Comparison of ENCODE assay signal across 8 cellular contexts in genomic region chr1:149843302-149844041, GRCh38. TPM values are rescaled to one million over a fixed set of nuclear protein-coding genes. Genes with fewer than 3 reads are reported as not detected.
DNase-seq lines count a peak whose midpoint lies in the region; ATAC-seq and TF ChIP-seq lines count a peak whose summit lies in the region.

No MANE protein-coding gene starts in this region.

- H3K79me1 ChIP-seq in neuronal stem cell (ENCODE audit: low read depth, low read length) = peaks cover 6% of the 10 kb centered on the region

- DNase-seq in GM12864 (ENCODE audit: low read depth) (no peak), epithelial cell of prostate (ENCODE audit: low read depth, low spot score) (no peak), neuronal stem cell (ENCODE audit: low spot score) (no peak), NCI-H774 (lab: John Stamatoyannopoulos, UW) (no peak), D341Med (ENCODE audit: low spot score) (no peak)

- peak overlapping the region; percentile 70 for H3K9ac ChIP-seq in neuronal stem cell (ENCODE audit: low read depth, low read length, poor library complexity)

- H3K36me3 ChIP-seq in neuronal stem cell (replicated peaks in 1 of 2; ENCODE audit: control insufficient read depth in 2 of 2, insufficient read depth in 2 of 2, low read length in 2 of 2) = peaks cover 0 to 24% of the 10 kb centered on the region in 2 donors

- H3K9me3 ChIP-seq in neuronal stem cell (replicated peaks in 1 of 2; ENCODE audit: control insufficient read depth in 2 of 2, insufficient read depth in 1 of 2, low read depth in 1 of 2, low read length in 2 of 2) = no peaks in the 10 kb centered on the region

- no peak overlapping the region for H4K8ac ChIP-seq in neuronal stem cell (ENCODE audit: low read depth, low read length)

- H3K27ac ChIP-seq in epithelial cell of prostate = peak overlapping the region; percentile 68
- peak overlapping the region; percentile 9 for H3K27ac ChIP-seq in neuronal stem cell (replicated peaks; ENCODE audit: low read length)

- H3K23ac ChIP-seq in neuronal stem cell (ENCODE audit: low read depth, low read length, poor library complexity) = no peak overlapping the region

- no peak overlapping the region for H3K18ac ChIP-seq in neuronal stem cell (ENCODE audit: low read length)

- H2BK12ac ChIP-seq in neuronal stem cell (ENCODE audit: low read length) = no peak overlapping the region

- H3K4ac ChIP-seq in neuronal stem cell (ENCODE audit: low read length) = no peak overlapping the region

- H3K14ac ChIP-seq in neuronal stem cell (ENCODE audit: low read length) = no peak overlapping the region

- no peak overlapping the region for H2BK15ac ChIP-seq in neuronal stem cell (ENCODE audit: low read length)

- no peaks in the 10 kb centered on the region for H3K27me3 ChIP-seq in neuronal stem cell (ENCODE audit: control insufficient read depth in 3 of 3, insufficient read depth in 3 of 3, low read depth in 1 of 3, low read length in 3 of 3)

- no peak overlapping the region for H2AK5ac ChIP-seq in neuronal stem cell (ENCODE audit: low read depth, low read length)

- H2BK5ac ChIP-seq in neuronal stem cell (ENCODE audit: low read length) = no peak overlapping the region

- WGBS in neuronal stem cell (ENCODE audit: extremely low coverage in 2 of 2, insufficient read length in 2 of 2, insufficient replicate concordance in 1 of 2), 2 donors = no CpG with 5 or more reads among the region's 29 CpGs

- peak overlapping the region; percentile 77 for H3K4me2 ChIP-seq in neuronal stem cell (ENCODE audit: insufficient read depth, low read length, poor library complexity, severe bottlenecking)

- H3K4me3 ChIP-seq in GM12864 (ENCODE audit: low read depth, low read length) (peak overlapping the region; percentile 94), neuronal stem cell (ENCODE audit: low read length in 2 of 2) (peak overlapping the region; percentile 66 to 76)

- H2BK120ac ChIP-seq in neuronal stem cell (ENCODE audit: low read depth, low read length) = no peak overlapping the region

- H3K4me1 ChIP-seq in neuronal stem cell (ENCODE audit: control insufficient read depth in 2 of 2, insufficient read depth in 1 of 2, low read depth in 1 of 2, low read length in 2 of 2) = peaks cover 3 to 15% of the 10 kb centered on the region in 2 donors

- no peak overlapping the region for H2AFZ ChIP-seq in neuronal stem cell (ENCODE audit: low read length)

- no peak overlapping the region for H4K91ac ChIP-seq in neuronal stem cell (ENCODE audit: low read depth, low read length, poor library complexity)

- ATAC-seq in HG02840 (IDR thresholded peaks at IDR 0.05; ENCODE audit: low FRiP score, unreplicated experiment) = no peak
- no peak for ATAC-seq in GM18502 (IDR thresholded peaks at IDR 0.05; ENCODE audit: poor library complexity, unreplicated experiment)

- no peak for TF ChIP-seq CTCF in GM12864 (IDR thresholded peaks at IDR 0.05; ENCODE audit: low read depth, low read length, missing control alignments)

- peak; percentile 54; the same call in 1 of the 2 replicates for TF ChIP-seq POLR2A in Raji (IDR thresholded peaks at IDR 0.05; ENCODE audit: insufficient read depth, low read depth, low read length)

RNA-seq across cellular contexts. Expression of gene BOLA1, which starts 55.9 kb away (rescaled TPM):
- 9.8 TPM for polyA plus RNA-seq in neuronal stem cell (2013, experiment 1 of 2)
- 9.9 TPM for polyA plus RNA-seq in neuronal stem cell (2013, experiment 2 of 2)
